Comparison of ENCODE assay signal across 17 cellular contexts in genomic region chr11:66749091-66749490, GRCh38. TPM values are rescaled to one million over a fixed set of nuclear protein-coding genes. Genes with fewer than 3 reads are reported as not detected.
DNase-seq lines count a peak whose midpoint lies in the region; FAIRE-seq and TF ChIP-seq lines count a peak whose summit lies in the region.
"Had no signal": no experiment of that assay in that cellular context is flagged by ENCODE, and none has a peak within 500 bp of the region (broad histone marks: within the 10 kb centered on the region; RNA-seq: fewer than 3 reads in every experiment).

No MANE protein-coding gene starts in this region.

- H3K4me1 ChIP-seq in smooth muscle cell (ENCODE audit: low read depth) (peaks cover 4% of the 10 kb centered on the region), sigmoid colon (peaks cover 0 to 9% (median 6%) of the 10 kb centered on the region in 4 donors)
- H3K4me1 ChIP-seq: SJCRH30 had no signal

- intact Hi-C loops in sigmoid colon (cut with DNase I) = no loop called here

- no peak for FAIRE-seq in bronchial epithelial cell (lab: Jason Lieb, UNC)
- FAIRE-seq: keratinocyte had no signal

- peak; percentile 8 for DNase-seq in DMS 273 (lab: John Stamatoyannopoulos, UW; ENCODE audit: unreplicated experiment)
- no peak for DNase-seq in DMS 273 treated with DMSO at 0.1 percent for 48 hours (lab: John Stamatoyannopoulos, UW)
- DNase-seq in NCI-H510A (lab: John Stamatoyannopoulos, UW) = peak; percentile 51
- DNase-seq in bronchial epithelial cell (ENCODE audit: low read depth) = peak; percentile 63
- DNase-seq in smooth muscle cell (lab: John Stamatoyannopoulos, UW; ENCODE audit: unreplicated experiment) = no peak
- no peak for DNase-seq in NCI-H748 (lab: John Stamatoyannopoulos, UW; ENCODE audit: unreplicated experiment)
- no peak for DNase-seq in sigmoid colon
- DNase-seq in GDM1 (lab: John Stamatoyannopoulos, UW) = no peak
- DNase-seq: 8988T; activated CD8-positive, alpha-beta T cell treated with anti-CD3 and anti-CD28 coated beads for 36 hours; CD4-positive, alpha-beta memory T cell; HFFc6; NCI-H1048; SJCRH30 had no signal

- H3K4me3 ChIP-seq in bronchial epithelial cell (ENCODE audit: low read depth, low read length) (no peak overlapping the region), smooth muscle cell (no peak overlapping the region), sigmoid colon (no peak overlapping the region)
- H3K4me3 ChIP-seq: heart left ventricle, SJCRH30 had no signal

- no peak for TF ChIP-seq EP300 in sigmoid colon (IDR thresholded peaks at IDR 0.05)

- H3K9me3 ChIP-seq in smooth muscle cell (replicated peaks; ENCODE audit: low read depth) (no peaks in the 10 kb centered on the region), sigmoid colon (no peaks in the 10 kb centered on the region)
- H3K9me3 ChIP-seq: heart left ventricle, SJCRH30 had no signal

- no peaks in the 10 kb centered on the region for H3K27me3 ChIP-seq in bronchial epithelial cell (ENCODE audit: control insufficient read depth, insufficient read depth, low read length)
- no peaks in the 10 kb centered on the region for H3K27me3 ChIP-seq in smooth muscle cell (ENCODE audit: low read depth)
- H3K27me3 ChIP-seq in sigmoid colon = no peaks in the 10 kb centered on the region
- H3K27me3 ChIP-seq: heart left ventricle, SJCRH30 had no signal

- peak overlapping the region; percentile 2 for H3K4me2 ChIP-seq in smooth muscle cell

- H3K27ac ChIP-seq in smooth muscle cell (ENCODE audit: low read depth) (peak overlapping the region; percentile 11), sigmoid colon (no peak overlapping the region)
- H3K27ac ChIP-seq: heart left ventricle, SJCRH30 had no signal

- no peaks in the 10 kb centered on the region for H3K36me3 ChIP-seq in bronchial epithelial cell (ENCODE audit: control insufficient read depth, insufficient read depth, low read length)
- H3K36me3 ChIP-seq in smooth muscle cell (ENCODE audit: low read depth) = no peaks in the 10 kb centered on the region
- no peaks in the 10 kb centered on the region for H3K36me3 ChIP-seq in sigmoid colon
- H3K36me3 ChIP-seq: heart left ventricle, SJCRH30 had no signal

- H3K79me2 ChIP-seq in smooth muscle cell (ENCODE audit: low read depth) = peaks cover 48% of the 10 kb centered on the region

- H4K20me1 ChIP-seq in smooth muscle cell (ENCODE audit: low read depth) = peaks cover 9% of the 10 kb centered on the region

- no peaks in the 10 kb centered on the region for H3F3A ChIP-seq in smooth muscle cell (ENCODE audit: low read depth)

- 75% methylated on average over 2 of the region's 2 CpGs for WGBS in smooth muscle cell (ENCODE audit: low lambda C conversion rate)
- 66 to 83% methylated on average over 2 of the region's 2 CpGs for WGBS in sigmoid colon, 2 donors

- no peak for TF ChIP-seq POLR2A in sigmoid colon (IDR thresholded peaks at IDR 0.05)

- TF ChIP-seq CTCF in bronchial epithelial cell (IDR thresholded peaks at IDR 0.05; ENCODE audit: insufficient read depth, low read length, severe bottlenecking) (no peak), smooth muscle cell (IDR thresholded peaks at IDR 0.05; ENCODE audit: borderline replicate concordance, insufficient read depth, poor library complexity, severe bottlenecking) (no peak), sigmoid colon (IDR thresholded peaks at IDR 0.05) (no peak)

- H2AFZ ChIP-seq in smooth muscle cell (ENCODE audit: low read depth) = no peak overlapping the region

- H3K9ac ChIP-seq in smooth muscle cell (ENCODE audit: low read depth) = no peak overlapping the region

RNA-seq across cellular contexts. Expression of gene SPTBN2, which starts 20.1 kb away (rescaled TPM):
- total RNA-seq in bronchial epithelial cell = 38.7 and 67.3 TPM in 2 replicates
- 15.6 and 20.9 TPM in 2 replicates for total RNA-seq in smooth muscle cell
- polyA plus RNA-seq in smooth muscle cell = 15.7 and 18.3 TPM in 2 replicates
- total RNA-seq in sigmoid colon = 1 to 10 TPM in 3 of 4 donors, under 1 TPM in 1; 0.33 to 4.9 (median 2.7) TPM
- polyA plus RNA-seq in sigmoid colon = 1 to 10 TPM; 1.4 to 5.7 (median 4.2) TPM
- total RNA-seq: CD4-positive, alpha-beta memory T cell had no signal
- polyA plus RNA-seq: CD4-positive, alpha-beta memory T cell; IgD-negative memory B cell had no signal

Comparison
In these comparisons a context has a peak if more than half of its experiments do, and no peak if none do; other contexts are left out.
1. DNase-seq: peak in DMS 273 (single experiment), NCI-H510A (single experiment) and bronchial epithelial cell (single experiment); none in DMS 273 treated with DMSO at 0.1 percent for 48 hours (single experiment), smooth muscle cell (single experiment), NCI-H748 (single experiment), sigmoid colon (single experiment) and GDM1 (single experiment).